26 cellular contexts compared by ENCODE assay signal in the genomic region with DNA sequence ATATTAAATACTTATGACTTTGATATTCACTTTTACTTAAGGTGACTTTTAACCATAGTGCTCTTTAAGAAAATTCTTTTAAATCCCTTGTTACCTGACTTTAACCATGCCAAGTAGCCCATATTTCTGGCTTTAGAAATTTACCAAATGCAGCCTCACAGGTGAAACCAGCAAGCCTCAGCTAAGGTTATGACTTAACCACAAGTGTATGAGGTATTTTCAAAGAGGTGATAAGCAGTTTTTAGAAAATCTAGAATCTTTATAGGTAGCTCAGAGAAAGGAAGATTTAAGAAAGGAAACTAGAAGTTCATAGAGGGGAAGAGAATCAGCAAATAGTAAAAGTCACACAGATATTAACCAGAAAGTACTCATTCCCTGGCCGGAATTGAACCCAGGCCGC.
"Had no signal": no experiment of that assay in that cellular context is flagged by ENCODE, and none has a peak within 500 bp of the region (broad histone marks: within the 10 kb centered on the region; RNA-seq: fewer than 3 reads in every experiment).

No MANE protein-coding gene starts in this region.

- H3K27ac ChIP-seq: left ventricle myocardium inferior, ovary, right atrium auricular region, right lobe of liver, stomach, testis, thyroid gland, transverse colon, upper lobe of left lung, vagina had no signal

- H3K4me1 ChIP-seq: left ventricle myocardium inferior, right lobe of liver, stomach, testis, thyroid gland, transverse colon, upper lobe of left lung, vagina had no signal

- H3K36me3 Mint-ChIP-seq: mesothelial cell of epicardium; naive B cell; natural killer cell; stimulated activated naive B cell treated with anti-CD40 and anti-IgM and Interleukin-4, amounts not matched to agents 10 μg/mL and 1 μg/mL and 100 μg/mL, for 72 hours had no signal

- H3K4me3 Mint-ChIP-seq: immature natural killer cell; mesothelial cell of epicardium; naive B cell; natural killer cell; nephron progenitor cell; stimulated activated naive B cell treated with anti-CD40 and anti-IgM and Interleukin-4, amounts not matched to agents 10 μg/mL and 1 μg/mL and 100 μg/mL, for 72 hours had no signal

- H3K27me3 Mint-ChIP-seq: naive B cell; progenitor cell of endocrine pancreas; stimulated activated naive B cell treated with anti-CD40 and anti-IgM and Interleukin-4, amounts not matched to agents 10 μg/mL and 1 μg/mL and 100 μg/mL, for 72 hours had no signal

- H3K4me3 ChIP-seq: left ventricle myocardium inferior, lung, ovary, right atrium auricular region, right lobe of liver, stomach, testis, thyroid gland, transverse colon, upper lobe of left lung, vagina had no signal

- DNase-seq: hypothalamus; immature natural killer cell; kidney; left ventricle myocardium inferior; mesendoderm; naive B cell; natural killer cell; nephron progenitor cell; ovary; right lobe of liver; stimulated activated CD4-positive, alpha-beta T cell treated with anti-CD3 and anti-CD28 coated beads, Interleukin-12 subunit alpha, Interleukin-12 subunit beta, amount 100 ng/mL, for 4 hours; stimulated activated CD4-positive, alpha-beta T cell treated with anti-CD3 and anti-CD28 coated beads, Interleukin-15, amount 100 ng/mL, for 24 hours; stimulated activated CD4-positive, alpha-beta T cell treated with anti-CD3 and anti-CD28 coated beads, Interleukin-2, amount 100 ng/mL, for 24 hours; stimulated activated CD4-positive, alpha-beta T cell treated with anti-CD3 and anti-CD28 coated beads, Interleukin-4, amount 100 ng/mL, for 1 hour; stimulated activated naive B cell treated with anti-CD40 and anti-IgM and Interleukin-4, amounts not matched to agents 10 μg/mL and 1 μg/mL and 100 μg/mL, for 72 hours; stimulated activated naive CD8-positive, alpha-beta T cell treated with anti-CD3 and anti-CD28 coated beads, Interleukin-15, Interleukin-2, amounts not matched to agents 100 U/mL and 50 U/mL, for 24 hours; stomach; testis; thyroid gland; transverse colon; upper lobe of left lung had no signal

- H3K27me3 ChIP-seq: ovary, right atrium auricular region, right lobe of liver, stomach, testis, thyroid gland, transverse colon, upper lobe of left lung, vagina had no signal

- ATAC-seq: natural killer cell; right lobe of liver; stimulated activated naive B cell treated with anti-CD40 and anti-IgM and Interleukin-4, amounts not matched to agents 10 μg/mL and 1 μg/mL and 100 μg/mL, for 72 hours; stimulated activated naive CD8-positive, alpha-beta T cell treated with anti-CD3 and anti-CD28 coated beads, Interleukin-15, Interleukin-2, amounts not matched to agents 100 U/mL and 50 U/mL, for 24 hours had no signal

- H3K4me1 Mint-ChIP-seq: mesothelial cell of epicardium had no signal

- H3K27ac Mint-ChIP-seq: mesothelial cell of epicardium; naive B cell; natural killer cell; nephron progenitor cell; progenitor cell of endocrine pancreas; stimulated activated naive B cell treated with anti-CD40 and anti-IgM and Interleukin-4, amounts not matched to agents 10 μg/mL and 1 μg/mL and 100 μg/mL, for 72 hours had no signal

- H3K36me3 ChIP-seq: left ventricle myocardium inferior, ovary, right atrium auricular region, right lobe of liver, stomach, thyroid gland, transverse colon, upper lobe of left lung, vagina had no signal

- H3K9me3 Mint-ChIP-seq: immature natural killer cell; naive B cell; natural killer cell; stimulated activated naive B cell treated with anti-CD40 and anti-IgM and Interleukin-4, amounts not matched to agents 10 μg/mL and 1 μg/mL and 100 μg/mL, for 72 hours had no signal

- H3K9me3 ChIP-seq: left ventricle myocardium inferior, ovary, right atrium auricular region, right lobe of liver, stomach, testis, thyroid gland, transverse colon, upper lobe of left lung, vagina had no signal
